Comparison of ENCODE assay signal across 9 cellular contexts in the genomic region with DNA sequence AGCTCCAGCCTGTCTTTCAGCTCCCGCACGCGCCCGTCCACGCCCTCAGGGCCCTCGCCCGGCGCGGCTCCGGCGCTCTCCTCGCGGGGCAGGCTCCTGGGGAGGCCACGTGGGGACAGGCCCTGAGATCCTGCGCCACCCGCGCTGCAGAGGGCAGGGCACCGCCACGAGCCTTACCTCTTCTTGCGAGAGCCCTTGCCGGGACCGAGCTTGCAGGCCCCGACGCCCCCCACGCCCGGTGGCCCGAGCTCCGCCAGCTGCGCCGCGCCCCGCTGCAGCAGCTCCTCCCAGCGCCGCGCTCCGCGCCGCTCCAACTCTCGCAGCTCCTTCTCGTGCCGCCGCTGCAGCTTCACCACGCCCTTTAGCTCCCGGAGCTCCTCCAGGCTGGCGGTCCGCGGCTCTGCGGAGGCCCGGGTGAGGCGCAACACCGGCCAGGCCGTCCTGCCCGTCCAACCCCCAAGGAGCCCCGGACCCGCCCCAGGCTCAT. TPM values are rescaled to one million over a fixed set of nuclear protein-coding genes. Genes with fewer than 3 reads are reported as not detected.
DNase-seq lines count a peak whose midpoint lies in the region; ATAC-seq and TF ChIP-seq lines count a peak whose summit lies in the region.
"Had no signal": no experiment of that assay in that cellular context is flagged by ENCODE, and none has a peak within 500 bp of the region (broad histone marks: within the 10 kb centered on the region; RNA-seq: fewer than 3 reads in every experiment).

No MANE protein-coding gene starts in this region.

- H3K27me3 ChIP-seq in H7 (ENCODE audit: control insufficient read depth, insufficient read depth, low read length) (peaks cover 33% of the 10 kb centered on the region), prostate gland (replicated peaks; ENCODE audit: insufficient read depth) (no peaks in the 10 kb centered on the region)
- H3K27me3 ChIP-seq: neutrophil had no signal

- H3K9me3 ChIP-seq in prostate gland: no peaks in the 10 kb centered on the region
- H3K9me3 ChIP-seq: neutrophil had no signal

- WGBS in prostate gland: 12% methylated on average over 37 of the region's 55 CpGs

- DNase-seq in H7 (peak; percentile 90), RPMI7951 (ENCODE audit: low read depth) (peak; percentile 71), foreskin fibroblast (peak; percentile 63 to 85), prostate gland (ENCODE audit: low spot score) (peak; percentile 25), NOMO-1 treated with dmso at 0.1 percent for 144 hours (lab: John Stamatoyannopoulos, UW; ENCODE audit: unreplicated experiment) (no peak), CD1c-positive myeloid dendritic cell (ENCODE audit: extremely low spot score) (no peak)

- no peak overlapping the region for H3K27ac ChIP-seq in prostate gland
- H3K27ac ChIP-seq: neutrophil had no signal

- no peak for TF ChIP-seq CTCF in foreskin fibroblast (IDR thresholded peaks at IDR 0.05; ENCODE audit: low read depth, low read length)
- TF ChIP-seq CTCF in prostate gland (IDR thresholded peaks at IDR 0.05): no peak

- H3K36me3 ChIP-seq in H7 (replicated peaks; ENCODE audit: control insufficient read depth, insufficient read depth, low read length): no peaks in the 10 kb centered on the region
- H3K36me3 ChIP-seq in prostate gland: no peaks in the 10 kb centered on the region

- intact Hi-C loops in prostate gland (cut with DNase I): no loop called here

- no peaks in the 10 kb centered on the region for H3K4me1 ChIP-seq in prostate gland (replicated peaks)

- no peak for TF ChIP-seq POLR2A in prostate gland (IDR thresholded peaks at IDR 0.05)

- H3K4me3 ChIP-seq in H7 (ENCODE audit: insufficient read depth, low read depth, low read length) (peak overlapping the region; percentile 38), foreskin fibroblast (ENCODE audit: low read depth in 1 of 2, low read length in 2 of 2) (peak overlapping the region; percentile 27 to 35), prostate gland (peak overlapping the region in 1 of 2 donors; percentile 19)

- ATAC-seq in HG03432 (IDR thresholded peaks at IDR 0.05; ENCODE audit: unreplicated experiment): no peak
- ATAC-seq in GM21786 (IDR thresholded peaks at IDR 0.05; ENCODE audit: unreplicated experiment): no peak

RNA-seq across cellular contexts. Expression of gene ANKRD63, which starts 8.3 kb away (rescaled TPM):
- total RNA-seq in H7 (2014; rRNA removed; shearing (Covaris generic)): 0.22 and 0.45 TPM in 2 replicates
- not detected in 2 replicates for total RNA-seq in RPMI7951 (2014; rRNA removed; shearing (Covaris generic))
- total RNA-seq in prostate gland: 1 to 10 TPM in 1 of 2 donors, not detected in 1; 2.7 TPM

RNA-seq across cellular contexts. Expression of gene PLCB2, which starts 16.6 kb away (rescaled TPM):
- 11.3 and 13.9 TPM in 2 replicates for total RNA-seq in H7 (2014; rRNA removed; shearing (Covaris generic))
- 1.4 and 1.6 TPM in 2 replicates for total RNA-seq in RPMI7951 (2014; rRNA removed; shearing (Covaris generic))
- total RNA-seq in prostate gland: 10 to 100 TPM in 1 of 2 donors, 1 to 10 TPM in 1; 1.5 to 13.0 TPM

RNA-seq across cellular contexts. Expression of gene INAFM2, which starts 32.4 kb away (rescaled TPM):
- total RNA-seq in H7 (2014; rRNA removed; shearing (Covaris generic)): 15.2 and 15.8 TPM in 2 replicates
- 23.0 and 25.6 TPM in 2 replicates for total RNA-seq in RPMI7951 (2014; rRNA removed; shearing (Covaris generic))
- 10 to 100 TPM; 18.7 to 24.3 TPM for total RNA-seq in prostate gland

RNA-seq across cellular contexts. Expression of gene CCDC9B, which starts 49.6 kb away (rescaled TPM):
- total RNA-seq in H7 (2014; rRNA removed; shearing (Covaris generic)): 0.03 and 0.18 TPM in 2 replicates
- total RNA-seq in RPMI7951 (2014; rRNA removed; shearing (Covaris generic)): 8.1 and 8.5 TPM in 2 replicates
- 10 to 100 TPM in 1 of 2 donors, 1 to 10 TPM in 1; 9.0 to 29.7 TPM for total RNA-seq in prostate gland

RNA-seq across cellular contexts. Expression of gene PAK6, which starts 52.3 kb away (rescaled TPM):
- total RNA-seq in H7 (2014; rRNA removed; shearing (Covaris generic)): 4.9 and 8.4 TPM in 2 replicates
- 7.9 and 9.5 TPM in 2 replicates for total RNA-seq in RPMI7951 (2014; rRNA removed; shearing (Covaris generic))
- total RNA-seq in prostate gland: 100 to 1,000 TPM in 1 of 2 donors, 10 to 100 TPM in 1; 13.8 to 190 TPM

Comparison
In these comparisons a context has a peak if more than half of its experiments do, and no peak if none do; other contexts are left out.
1. DNase-seq: peak in H7 (single experiment), RPMI7951 (single experiment), foreskin fibroblast (2 of 2) and prostate gland (single experiment); none in NOMO-1 treated with dmso at 0.1 percent for 144 hours (single experiment) and CD1c-positive myeloid dendritic cell (single experiment).